13 cellular contexts compared by ENCODE assay signal in genomic region chr10:102777696-102778530, GRCh38. TPM values are rescaled to one million over a fixed set of nuclear protein-coding genes. Genes with fewer than 3 reads are reported as not detected.
DNase-seq lines count a peak whose midpoint lies in the region; ATAC-seq, FAIRE-seq and TF ChIP-seq lines count a peak whose summit lies in the region.
"Had no signal": no experiment of that assay in that cellular context is flagged by ENCODE, and none has a peak within 500 bp of the region (broad histone marks: within the 10 kb centered on the region; RNA-seq: fewer than 3 reads in every experiment).

No MANE protein-coding gene starts in this region.

- H4K20me1 ChIP-seq in DND-41 (ENCODE audit: insufficient read depth, low read length): peaks cover 24% of the 10 kb centered on the region

- no peaks in the 10 kb centered on the region for H3K27me3 ChIP-seq in DND-41 (ENCODE audit: insufficient read depth, low read length, poor library complexity)
- H3K27me3 ChIP-seq in skeletal muscle satellite cell (ENCODE audit: control insufficient read depth, insufficient read depth, low read length): no peaks in the 10 kb centered on the region

- no peak overlapping the region for H3K4me3 Mint-ChIP-seq in WTC11

- FAIRE-seq in kidney (lab: Jason Lieb, UNC): no peak

- peaks cover 73% of the 10 kb centered on the region for H3K79me2 ChIP-seq in DND-41 (ENCODE audit: insufficient read depth, low read length)

- DNase-seq in DND-41 (no peak), WTC11 (ENCODE audit: low spot score) (peak; percentile 38), kidney (no peak), NOMO-1 treated with dmso at 0.1 percent for 144 hours (lab: John Stamatoyannopoulos, UW; ENCODE audit: unreplicated experiment) (no peak), H4 (ENCODE audit: low spot score) (no peak), NCI-H1092 treated with DMSO at 0.1 percent for 48 hours (lab: John Stamatoyannopoulos, UW) (no peak), NCI-H2107 (lab: John Stamatoyannopoulos, UW) (no peak)
- DNase-seq: activated CD4-positive, alpha-beta T cell treated with anti-CD3 and anti-CD28 coated beads for 1 hour; NCI-H187 had no signal

- H3K36me3 Mint-ChIP-seq in WTC11: no peaks in the 10 kb centered on the region

- H2AFZ ChIP-seq in DND-41 (ENCODE audit: low read depth, low read length): no peak overlapping the region

- H3K4me1 ChIP-seq in DND-41 (ENCODE audit: insufficient read depth, low read length) (peaks cover 41% of the 10 kb centered on the region), kidney (ENCODE audit: control insufficient read depth in 1 of 2, insufficient read depth in 1 of 2, low read depth in 1 of 2, low read length in 2 of 2) (peaks cover 64 to 67% of the 10 kb centered on the region in 2 donors), skeletal muscle satellite cell (ENCODE audit: control insufficient read depth, insufficient read depth, low read length) (peaks cover 95% of the 10 kb centered on the region)

- no peak for TF ChIP-seq CTCF in DND-41 (IDR thresholded peaks at IDR 0.05; ENCODE audit: borderline replicate concordance, extremely low read depth, low read length, poor library complexity, severe bottlenecking)
- TF ChIP-seq CTCF in WTC11 (IDR thresholded peaks at IDR 0.05): no peak
- TF ChIP-seq CTCF in kidney (IDR thresholded peaks at IDR 0.05; ENCODE audit: borderline replicate concordance, extremely low read depth, insufficient read depth): no peak

- H3K4me3 ChIP-seq in DND-41 (ENCODE audit: low read depth in 1 of 2, low read length in 2 of 2) (no peak overlapping the region), kidney (ENCODE audit: low read length in 2 of 2) (peak overlapping the region in 1 of 2 donors; percentile 10), skeletal muscle satellite cell (ENCODE audit: low read length) (peak overlapping the region; percentile 39)
- H3K4me3 ChIP-seq: HAP-1 had no signal

- no peaks in the 10 kb centered on the region for H3K9me3 ChIP-seq in DND-41 (ENCODE audit: insufficient read depth, low read length, severe bottlenecking)
- H3K9me3 ChIP-seq in kidney (ENCODE audit: control insufficient read depth in 1 of 2, low read length in 2 of 2): no peaks in the 10 kb centered on the region
- H3K9me3 ChIP-seq in skeletal muscle satellite cell (replicated peaks; ENCODE audit: low read length): no peaks in the 10 kb centered on the region
- H3K9me3 ChIP-seq: HAP-1 had no signal

- no peaks in the 10 kb centered on the region for H3K27me3 Mint-ChIP-seq in WTC11 (ENCODE audit: low read depth)

- peaks cover 76% of the 10 kb centered on the region for H3K4me1 Mint-ChIP-seq in WTC11

- H3K27ac ChIP-seq in DND-41 (ENCODE audit: low read length) (peak overlapping the region; percentile 97), kidney (ENCODE audit: low read depth in 2 of 2, low read length in 2 of 2) (peak overlapping the region; percentile 93 to 98)

- ATAC-seq in DND-41 (ENCODE audit: insufficient read depth, low read depth) (no peak), WTC11 (0 out of 2 replicates have a peak, but pooled peaks have one; percentile 5)

- CTCF ChIA-PET in WTC11 (lab: Charles Lee): interaction anchor here (0.6 to 1.1 kb wide), 3 partner anchors 25 to 393 kb away, joined by 3 to 4 read pairs (median 3); no protein-coding TSS in a partner anchor

- H3K9me3 Mint-ChIP-seq in WTC11: no peaks in the 10 kb centered on the region

- H3K4me2 ChIP-seq in DND-41 (ENCODE audit: insufficient read depth, low read length): peak overlapping the region; percentile 77
- H3K4me2 ChIP-seq in skeletal muscle satellite cell (ENCODE audit: low read length): peak overlapping the region; percentile 74

- H3K36me3 ChIP-seq in DND-41 (ENCODE audit: insufficient read depth, low read length) (peaks cover 4% of the 10 kb centered on the region; the same call in 1 of the 2 replicates), kidney (ENCODE audit: control insufficient read depth in 1 of 2, insufficient read depth in 2 of 2, low read length in 2 of 2) (no peaks in the 10 kb centered on the region), skeletal muscle satellite cell (ENCODE audit: insufficient read depth, low read length) (peaks cover 9% of the 10 kb centered on the region)
- H3K36me3 ChIP-seq: HAP-1 had no signal

- intact Hi-C loops in kidney (cut with DNase I): no loop called here

- H3K9ac ChIP-seq in DND-41 (ENCODE audit: low read depth, low read length): peak overlapping the region; percentile 42
- peak overlapping the region; percentile 76 to 81 for H3K9ac ChIP-seq in kidney (ENCODE audit: low read length in 2 of 2)
- H3K9ac ChIP-seq in skeletal muscle satellite cell (ENCODE audit: low read depth, low read length): peak overlapping the region; percentile 77

- peak overlapping the region; percentile 47 for H3K27ac Mint-ChIP-seq in WTC11

- POLR2A ChIA-PET in WTC11 (lab: Charles Lee): interaction anchor here (0.8 to 1.4 kb wide), 4 partner anchors 24 to 64 kb away, joined by 4 to 6 read pairs (median 5); partner anchors contain the start of genes ARL3, SFXN2 and WBP1L

TF ChIP-seq in WTC11, 78 proteins besides CTCF, POLR2A, EP300 and RAD21 (continues in another document):
- TF ChIP-seq, protein P1, sequence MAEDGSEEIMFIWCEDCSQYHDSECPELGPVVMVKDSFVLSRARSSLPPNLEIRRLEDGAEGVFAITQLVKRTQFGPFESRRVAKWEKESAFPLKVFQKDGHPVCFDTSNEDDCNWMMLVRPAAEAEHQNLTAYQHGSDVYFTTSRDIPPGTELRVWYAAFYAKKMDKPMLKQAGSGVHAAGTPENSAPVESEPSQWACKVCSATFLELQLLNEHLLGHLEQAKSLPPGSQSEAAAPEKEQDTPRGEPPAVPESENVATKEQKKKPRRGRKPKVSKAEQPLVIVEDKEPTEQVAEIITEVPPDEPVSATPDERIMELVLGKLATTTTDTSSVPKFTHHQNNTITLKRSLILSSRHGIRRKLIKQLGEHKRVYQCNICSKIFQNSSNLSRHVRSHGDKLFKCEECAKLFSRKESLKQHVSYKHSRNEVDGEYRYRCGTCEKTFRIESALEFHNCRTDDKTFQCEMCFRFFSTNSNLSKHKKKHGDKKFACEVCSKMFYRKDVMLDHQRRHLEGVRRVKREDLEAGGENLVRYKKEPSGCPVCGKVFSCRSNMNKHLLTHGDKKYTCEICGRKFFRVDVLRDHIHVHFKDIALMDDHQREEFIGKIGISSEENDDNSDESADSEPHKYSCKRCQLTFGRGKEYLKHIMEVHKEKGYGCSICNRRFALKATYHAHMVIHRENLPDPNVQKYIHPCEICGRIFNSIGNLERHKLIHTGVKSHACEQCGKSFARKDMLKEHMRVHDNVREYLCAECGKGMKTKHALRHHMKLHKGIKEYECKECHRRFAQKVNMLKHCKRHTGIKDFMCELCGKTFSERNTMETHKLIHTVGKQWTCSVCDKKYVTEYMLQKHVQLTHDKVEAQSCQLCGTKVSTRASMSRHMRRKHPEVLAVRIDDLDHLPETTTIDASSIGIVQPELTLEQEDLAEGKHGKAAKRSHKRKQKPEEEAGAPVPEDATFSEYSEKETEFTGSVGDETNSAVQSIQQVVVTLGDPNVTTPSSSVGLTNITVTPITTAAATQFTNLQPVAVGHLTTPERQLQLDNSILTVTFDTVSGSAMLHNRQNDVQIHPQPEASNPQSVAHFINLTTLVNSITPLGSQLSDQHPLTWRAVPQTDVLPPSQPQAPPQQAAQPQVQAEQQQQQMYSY (CRISPR knock-in tag; IDR thresholded peaks at IDR 0.05): no peak
- TF ChIP-seq, protein P2, sequence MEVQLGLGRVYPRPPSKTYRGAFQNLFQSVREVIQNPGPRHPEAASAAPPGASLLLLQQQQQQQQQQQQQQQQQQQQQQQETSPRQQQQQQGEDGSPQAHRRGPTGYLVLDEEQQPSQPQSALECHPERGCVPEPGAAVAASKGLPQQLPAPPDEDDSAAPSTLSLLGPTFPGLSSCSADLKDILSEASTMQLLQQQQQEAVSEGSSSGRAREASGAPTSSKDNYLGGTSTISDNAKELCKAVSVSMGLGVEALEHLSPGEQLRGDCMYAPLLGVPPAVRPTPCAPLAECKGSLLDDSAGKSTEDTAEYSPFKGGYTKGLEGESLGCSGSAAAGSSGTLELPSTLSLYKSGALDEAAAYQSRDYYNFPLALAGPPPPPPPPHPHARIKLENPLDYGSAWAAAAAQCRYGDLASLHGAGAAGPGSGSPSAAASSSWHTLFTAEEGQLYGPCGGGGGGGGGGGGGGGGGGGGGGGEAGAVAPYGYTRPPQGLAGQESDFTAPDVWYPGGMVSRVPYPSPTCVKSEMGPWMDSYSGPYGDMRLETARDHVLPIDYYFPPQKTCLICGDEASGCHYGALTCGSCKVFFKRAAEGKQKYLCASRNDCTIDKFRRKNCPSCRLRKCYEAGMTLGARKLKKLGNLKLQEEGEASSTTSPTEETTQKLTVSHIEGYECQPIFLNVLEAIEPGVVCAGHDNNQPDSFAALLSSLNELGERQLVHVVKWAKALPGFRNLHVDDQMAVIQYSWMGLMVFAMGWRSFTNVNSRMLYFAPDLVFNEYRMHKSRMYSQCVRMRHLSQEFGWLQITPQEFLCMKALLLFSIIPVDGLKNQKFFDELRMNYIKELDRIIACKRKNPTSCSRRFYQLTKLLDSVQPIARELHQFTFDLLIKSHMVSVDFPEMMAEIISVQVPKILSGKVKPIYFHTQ (CRISPR knock-in tag; IDR thresholded peaks at IDR 0.05): no peak
- TF ChIP-seq GTF2I (CRISPR knock-in tag; conservative IDR thresholded peaks at IDR 0.05): no peak

RNA-seq across cellular contexts. Expression of gene WBP1L, which starts 34.2 kb away (rescaled TPM):
- 25.9 to 26.8 TPM (median 26.4 TPM) in 3 replicates for total RNA-seq in WTC11 (2021)
- 55.7 TPM for total RNA-seq in kidney
- 27.8 TPM for polyA plus RNA-seq in kidney (ENCODE audit: insufficient read depth, low read depth, low replicate concordance)
- 29.2 and 41.3 TPM in 2 replicates for total RNA-seq in skeletal muscle satellite cell (2012; rRNA removed)
- 15.7 and 22.8 TPM in 2 replicates for total RNA-seq in H4 (2014; rRNA removed; shearing (Covaris generic))

RNA-seq across cellular contexts. Expression of gene CYP17A1, which starts 59.3 kb away (rescaled TPM):
- total RNA-seq in WTC11 (2021) (2.1 to 4.2 TPM (median 3.0 TPM) in 3 replicates), kidney (3.3 TPM)
- polyA plus RNA-seq in kidney (ENCODE audit: insufficient read depth, low read depth, low replicate concordance): 11.6 TPM
- not detected in 2 replicates for total RNA-seq in skeletal muscle satellite cell (2012; rRNA removed)
- not detected in 2 replicates for total RNA-seq in H4 (2014; rRNA removed; shearing (Covaris generic))
- total RNA-seq: fibroblast of lung, myocyte had no signal
- polyA plus RNA-seq: fibroblast of lung had no signal
